34 cellular contexts compared by ENCODE assay signal in genomic region chr4:72348701-72349100, GRCh38.
"Had no signal": no experiment of that assay in that cellular context is flagged by ENCODE, and none has a peak within 500 bp of the region (broad histone marks: within the 10 kb centered on the region; RNA-seq: fewer than 3 reads in every experiment).

No MANE protein-coding gene starts in this region.

- FAIRE-seq: astrocyte, bronchial epithelial cell had no signal

- DNase-seq: activated effector memory CD4-positive, alpha-beta T cell treated with anti-CD3 and anti-CD28 coated beads, Interleukin-2, amount 50 U/mL, for 16 hours; activated effector memory CD4-positive, alpha-beta T cell treated with Interleukin-2 at 50 U/mL for 16 hours; activated gamma-delta T cell; activated gamma-delta T cell treated with Interleukin-2 at 50 U/mL for 16 hours; activated naive CD4-positive, alpha-beta T cell; activated naive CD4-positive, alpha-beta T cell treated with anti-CD3 and anti-CD28 coated beads for 36 hours; activated naive CD4-positive, alpha-beta T cell treated with anti-CD3 and anti-CD28 coated beads, Interleukin-2, amount 10 ng/mL, durations not matched to agents 7 days and 5 days; activated naive CD4-positive, alpha-beta T cell treated with anti-CD3 and anti-CD28 coated beads, Interleukin-2, amount 50 U/mL, for 16 hours; activated naive CD4-positive, alpha-beta T cell treated with Interleukin-2 at 50 U/mL for 16 hours; activated naive CD8-positive, alpha-beta T cell treated with anti-CD3 and anti-CD28 coated beads for 36 hours; activated naive CD8-positive, alpha-beta T cell treated with anti-CD3 and anti-CD28 coated beads, Interleukin-2, amount 10 ng/mL, durations not matched to agents 7 days and 5 days; activated naive CD8-positive, alpha-beta T cell treated with anti-CD3 and anti-CD28 coated beads, Interleukin-2, amount 50 U/mL, for 24 hours; activated T-cell treated with anti-CD3 and anti-CD28 coated beads, Interleukin-2, amount 50 U/mL, for 1 hour; activated T-cell treated with anti-CD3 and anti-CD28 coated beads, Interleukin-2, amount 50 U/mL, for 24 hours; activated T-cell treated with anti-CD3 and anti-CD28 coated beads, Interleukin-2, amount 50 U/mL, for 4 hours; activated T-cell treated with anti-CD3 and anti-CD28 coated beads, Interleukin-2, amount 50 U/mL, for 48 hours; activated T-cell treated with anti-CD3 and anti-CD28 coated beads, Interleukin-2, amount 50 U/mL, for 72 hours; adrenal gland; amniotic stem cell; amygdala; anterior cingulate cortex; aorta; body of pancreas; brain microvascular endothelial cell; caudate nucleus; central memory CD4-positive, alpha-beta T cell; cerebellar nuclear complex had no signal

- H3K27me3 ChIP-seq: adrenal gland, ascending aorta, body of pancreas, brain microvascular endothelial cell, breast epithelium, cardiac muscle cell had no signal

- H3K4me3 ChIP-seq: adrenal gland, ascending aorta, body of pancreas, breast epithelium, cardiac muscle cell had no signal

- ATAC-seq: activated naive CD4-positive, alpha-beta T cell treated with anti-CD3 and anti-CD28 coated beads, Interleukin-2, amount 50 U/mL, for 72 hours; activated naive CD8-positive, alpha-beta T cell treated with anti-CD3 and anti-CD28 coated beads, Interleukin-2, amount 50 U/mL, for 24 hours; activated T-cell treated with anti-CD3 and anti-CD28 coated beads, Interleukin-2, amount 50 U/mL, for 4 hours; activated T-cell treated with anti-CD3 and anti-CD28 coated beads, Interleukin-2, amount 50 U/mL, for 72 hours; activated T-helper 17 cell treated with anti-CD3 and anti-CD28 coated beads, Interleukin-2, amount 50 U/mL, for 72 hours; body of pancreas had no signal

- H3K27ac ChIP-seq: adrenal gland, ascending aorta, body of pancreas, brain microvascular endothelial cell, breast epithelium, cardiac muscle cell had no signal

- H3K9me3 ChIP-seq: adrenal gland, ascending aorta, body of pancreas, breast epithelium had no signal

- H3K36me3 ChIP-seq: adrenal gland, ascending aorta, brain microvascular endothelial cell, breast epithelium, cardiac muscle cell had no signal

- H3K4me1 ChIP-seq: adrenal gland, ascending aorta, body of pancreas had no signal
